ENCODE assay signal across 11 cellular contexts in genomic region chr10:45183174-45183573, GRCh38.
"Had no signal": no experiment of that assay in that cellular context is flagged by ENCODE, and none has a peak within 500 bp of the region (broad histone marks: within the 10 kb centered on the region; RNA-seq: fewer than 3 reads in every experiment).

No MANE protein-coding gene starts in this region.

- H3K9ac ChIP-seq: GM23248 had no signal

- H2AFZ ChIP-seq: GM23248, GM23338 had no signal

- H3K36me3 ChIP-seq: HAP-1 had no signal

- H3K4me3 ChIP-seq: GM23248, GM23338, HAP-1 had no signal

- DNase-seq: GM23248, GOT3, H7, H9, HCEC 1CT, HFFc6 had no signal

- H3K27ac ChIP-seq: GM23248 had no signal

- H3K4me2 ChIP-seq: GM23338 had no signal

- ATAC-seq: GM23338, HCT116 had no signal

- H3K4me1 ChIP-seq: HAP-1 had no signal

- H3K9me3 ChIP-seq: HAP-1 had no signal

- FAIRE-seq: H1, H54 had no signal
